ENCODE assay signal across 1 cellular context in the genomic region with DNA sequence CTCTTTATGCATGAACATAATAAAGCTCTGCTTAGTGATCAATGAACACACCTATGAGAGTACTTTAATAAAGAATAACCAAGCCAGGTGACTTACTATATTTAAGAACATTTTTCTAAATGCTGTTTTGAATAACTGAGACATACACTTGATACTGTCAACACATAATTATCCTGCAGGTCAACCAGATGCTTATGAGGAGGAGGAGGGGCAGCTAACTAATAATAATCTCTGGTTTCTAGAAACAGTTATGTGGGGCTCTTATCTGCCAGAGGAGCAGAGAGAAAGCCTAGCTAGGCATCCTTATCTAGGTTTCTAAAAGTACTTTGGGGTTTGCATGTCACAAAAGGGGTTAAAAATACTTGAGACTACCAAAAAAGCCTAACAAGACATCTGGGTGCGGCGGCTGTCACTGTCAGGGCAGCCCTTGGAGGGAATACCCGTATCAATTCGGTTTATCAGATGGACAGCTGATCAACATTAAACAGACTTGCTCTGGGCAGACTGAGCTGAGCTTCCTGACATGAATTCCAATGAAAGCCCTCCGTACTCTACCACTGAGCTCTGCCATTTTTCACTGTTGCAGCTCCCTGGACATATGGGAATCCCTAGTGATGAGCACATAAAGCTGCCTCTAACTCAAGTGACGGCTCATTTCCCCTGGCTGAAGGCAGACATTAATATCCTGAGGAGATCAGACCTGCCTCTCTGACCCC.
TF ChIP-seq lines count a peak whose summit lies in the region.

No MANE protein-coding gene starts in this region.

TF ChIP-seq in SK-N-SH, 30 proteins besides CTCF, POLR2A, EP300 and RAD21 (continued from another document):
- TF ChIP-seq SIN3A (IDR thresholded peaks at IDR 0.05; ENCODE audit: borderline replicate concordance, low read depth, low read length) (no peak), PBX3 (IDR thresholded peaks at IDR 0.05) (no peak), MXI1 (IDR thresholded peaks at IDR 0.05; ENCODE audit: low read depth, low read length) (no peak), NRF1 (IDR thresholded peaks at IDR 0.05; ENCODE audit: low read depth, low read length) (no peak), GATA2 (CRISPR knock-in tag; IDR thresholded peaks at IDR 0.05) (peak; percentile 76), RXRA (IDR thresholded peaks at IDR 0.05; ENCODE audit: borderline replicate concordance, low read depth) (no peak), MEF2A (IDR thresholded peaks at IDR 0.05; ENCODE audit: borderline replicate concordance, low read depth) (no peak), POLR2AphosphoS5 (IDR thresholded peaks at IDR 0.05; ENCODE audit: low read depth, low read length) (no peak), RFX5 (IDR thresholded peaks at IDR 0.05; ENCODE audit: low read length) (no peak), ELF1 (IDR thresholded peaks at IDR 0.05) (no peak), NFIC (IDR thresholded peaks at IDR 0.05; ENCODE audit: borderline replicate concordance) (no peak), RCOR1 (IDR thresholded peaks at IDR 0.05; ENCODE audit: low read length) (peak; percentile 86), TEAD4 (IDR thresholded peaks at IDR 0.05; ENCODE audit: borderline replicate concordance, insufficient read depth) (no peak), FOSL2 (IDR thresholded peaks at IDR 0.05; ENCODE audit: borderline replicate concordance, low read depth) (no peak), FOXM1 (IDR thresholded peaks at IDR 0.05; ENCODE audit: low read depth) (no peak), FOXJ3 (CRISPR knock-in tag; IDR thresholded peaks at IDR 0.05) (no peak; the same call in 1 of the 2 replicates), GABPA (IDR thresholded peaks at IDR 0.05; ENCODE audit: low read depth) (no peak), JUND (IDR thresholded peaks at IDR 0.05) (no peak), SMC3 (IDR thresholded peaks at IDR 0.05; ENCODE audit: low read depth, low read length) (no peak)
- TF ChIP-seq, protein P1, sequence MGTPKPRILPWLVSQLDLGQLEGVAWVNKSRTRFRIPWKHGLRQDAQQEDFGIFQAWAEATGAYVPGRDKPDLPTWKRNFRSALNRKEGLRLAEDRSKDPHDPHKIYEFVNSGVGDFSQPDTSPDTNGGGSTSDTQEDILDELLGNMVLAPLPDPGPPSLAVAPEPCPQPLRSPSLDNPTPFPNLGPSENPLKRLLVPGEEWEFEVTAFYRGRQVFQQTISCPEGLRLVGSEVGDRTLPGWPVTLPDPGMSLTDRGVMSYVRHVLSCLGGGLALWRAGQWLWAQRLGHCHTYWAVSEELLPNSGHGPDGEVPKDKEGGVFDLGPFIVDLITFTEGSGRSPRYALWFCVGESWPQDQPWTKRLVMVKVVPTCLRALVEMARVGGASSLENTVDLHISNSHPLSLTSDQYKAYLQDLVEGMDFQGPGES (IDR thresholded peaks at IDR 0.05; ENCODE audit: low read depth, low read length) = no peak
- TF ChIP-seq, protein P2, sequence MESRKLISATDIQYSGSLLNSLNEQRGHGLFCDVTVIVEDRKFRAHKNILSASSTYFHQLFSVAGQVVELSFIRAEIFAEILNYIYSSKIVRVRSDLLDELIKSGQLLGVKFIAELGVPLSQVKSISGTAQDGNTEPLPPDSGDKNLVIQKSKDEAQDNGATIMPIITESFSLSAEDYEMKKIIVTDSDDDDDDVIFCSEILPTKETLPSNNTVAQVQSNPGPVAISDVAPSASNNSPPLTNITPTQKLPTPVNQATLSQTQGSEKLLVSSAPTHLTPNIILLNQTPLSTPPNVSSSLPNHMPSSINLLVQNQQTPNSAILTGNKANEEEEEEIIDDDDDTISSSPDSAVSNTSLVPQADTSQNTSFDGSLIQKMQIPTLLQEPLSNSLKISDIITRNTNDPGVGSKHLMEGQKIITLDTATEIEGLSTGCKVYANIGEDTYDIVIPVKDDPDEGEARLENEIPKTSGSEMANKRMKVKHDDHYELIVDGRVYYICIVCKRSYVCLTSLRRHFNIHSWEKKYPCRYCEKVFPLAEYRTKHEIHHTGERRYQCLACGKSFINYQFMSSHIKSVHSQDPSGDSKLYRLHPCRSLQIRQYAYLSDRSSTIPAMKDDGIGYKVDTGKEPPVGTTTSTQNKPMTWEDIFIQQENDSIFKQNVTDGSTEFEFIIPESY (IDR thresholded peaks at IDR 0.05; ENCODE audit: borderline replicate concordance, low read depth) = no peak
- TF ChIP-seq, protein P3, sequence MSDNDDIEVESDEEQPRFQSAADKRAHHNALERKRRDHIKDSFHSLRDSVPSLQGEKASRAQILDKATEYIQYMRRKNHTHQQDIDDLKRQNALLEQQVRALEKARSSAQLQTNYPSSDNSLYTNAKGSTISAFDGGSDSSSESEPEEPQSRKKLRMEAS (IDR thresholded peaks at IDR 0.05; ENCODE audit: low read depth) = no peak
